In genomic region chr16:29368985-29369384, GRCh38 we compare ENCODE assay signal across 9 cellular contexts. TPM values are rescaled to one million over a fixed set of nuclear protein-coding genes. Genes with fewer than 3 reads are reported as not detected.
DNase-seq lines count a peak whose midpoint lies in the region; ATAC-seq, FAIRE-seq and TF ChIP-seq lines count a peak whose summit lies in the region.
"Not testable (repeated sequence)": the region's sequence is repeated elsewhere in the genome, so short reads cannot be mapped to it uniquely, and the experiment has no call there.
"Had no signal": no experiment of that assay in that cellular context is flagged by ENCODE, and none has a peak within 500 bp of the region (broad histone marks: within the 10 kb centered on the region; RNA-seq: fewer than 3 reads in every experiment).

No MANE protein-coding gene starts in this region.

- CTCF ChIA-PET in activated CD8-positive, alpha-beta T cell treated with anti-CD3 and anti-CD28 coated beads for 36 hours (lab: Charles Lee); HepG2 (lab: Yijun Ruan, JAX; ENCODE audit: low intra/inter-chr PET ratio, low total read pairs): not testable (repeated sequence)

- H3K4me3 Mint-ChIP-seq in activated CD8-positive, alpha-beta T cell treated with anti-CD3 and anti-CD28 coated beads for 36 hours; activated naive CD8-positive, alpha-beta T cell treated with anti-CD3 and anti-CD28 coated beads, Interleukin-2, amount 10 ng/mL, durations not matched to agents 7 days and 5 days; neural crest cell; stimulated activated naive CD8-positive, alpha-beta T cell treated with anti-CD3 and anti-CD28 coated beads, Interleukin-15, amount 100 ng/mL, for 72 hours: not testable (repeated sequence)

- not testable (repeated sequence) for H2AFZ ChIP-seq in DND-41 (ENCODE audit: low read depth, low read length); HepG2 (ENCODE audit: low read length)

- in situ Hi-C loops in HepG2 (cut with HindIII; ENCODE audit: extremely low pct_ligation_motif_present, low pct_unique_long_range_greater_than_20kb) = not testable (repeated sequence)

- H3K27ac ChIP-seq in DND-41 (ENCODE audit: low read length); foreskin keratinocyte; HepG2 (ENCODE audit: extremely low read length, insufficient read depth, low read length): not testable (repeated sequence)

- H3K4me3 ChIP-seq in DND-41 (ENCODE audit: low read depth in 1 of 2, low read length in 2 of 2); HepG2 (replicated peaks in 1 of 3; ENCODE audit: insufficient read depth in 1 of 3, low read depth in 2 of 3, low read length in 3 of 3): not testable (repeated sequence)

- not testable (repeated sequence) for TF ChIP-seq EP300 in HepG2 (IDR thresholded peaks at IDR 0.05; ENCODE audit: low read depth in 2 of 2, low read length in 2 of 2); HepG2 (CRISPR knock-in tag; IDR thresholded peaks at IDR 0.05; ENCODE audit: borderline replicate concordance)

- POLR2A ChIA-PET in activated CD8-positive, alpha-beta T cell treated with anti-CD3 and anti-CD28 coated beads for 36 hours (lab: Charles Lee); activated naive CD8-positive, alpha-beta T cell treated with anti-CD3 and anti-CD28 coated beads, Interleukin-2, amount 10 ng/mL, durations not matched to agents 7 days and 5 days (lab: Charles Lee); HepG2 (lab: Yijun Ruan, JAX): not testable (repeated sequence)

- not testable (repeated sequence) for H3K27me3 ChIP-seq in DND-41 (ENCODE audit: insufficient read depth, low read length, poor library complexity); foreskin keratinocyte; HepG2 (ENCODE audit: control insufficient read depth in 1 of 2, insufficient read depth in 2 of 2, low read length in 2 of 2)

- WGBS in HepG2 (ENCODE audit: low lambda C conversion rate) = no CpG with 5 or more reads among the region's 8 CpGs

- TF ChIP-seq CTCF in DND-41 (IDR thresholded peaks at IDR 0.05; ENCODE audit: borderline replicate concordance, extremely low read depth, low read length, poor library complexity, severe bottlenecking); activated CD8-positive, alpha-beta T cell treated with anti-CD3 and anti-CD28 coated beads for 36 hours (IDR thresholded peaks at IDR 0.05); foreskin keratinocyte (conservative IDR thresholded peaks at IDR 0.05); HepG2 (CRISPR knock-in tag; IDR thresholded peaks at IDR 0.05); neural crest cell (conservative IDR thresholded peaks at IDR 0.05): not testable (repeated sequence)

- not testable (repeated sequence) for H3K79me2 ChIP-seq in DND-41 (ENCODE audit: insufficient read depth, low read length); HepG2 (ENCODE audit: insufficient read depth, low read length)

- not testable (repeated sequence) for H3K4me1 ChIP-seq in DND-41 (ENCODE audit: insufficient read depth, low read length); foreskin keratinocyte; HepG2 (ENCODE audit: insufficient read depth, low read length)

- not testable (repeated sequence) for H3K27ac Mint-ChIP-seq in activated CD8-positive, alpha-beta T cell treated with anti-CD3 and anti-CD28 coated beads for 36 hours; activated naive CD8-positive, alpha-beta T cell treated with anti-CD3 and anti-CD28 coated beads, Interleukin-2, amount 10 ng/mL, durations not matched to agents 7 days and 5 days; neural crest cell (ENCODE audit: unreplicated experiment); stimulated activated naive CD8-positive, alpha-beta T cell treated with anti-CD3 and anti-CD28 coated beads, Interleukin-15, amount 100 ng/mL, for 72 hours

- DNase-seq in DND-41 (peak; percentile 11), neural crest cell (ENCODE audit: low read depth, low spot score) (peak; percentile 29)
- peak; percentile 23 for DNase-seq in activated CD8-positive, alpha-beta T cell treated with anti-CD3 and anti-CD28 coated beads for 36 hours
- not testable (repeated sequence) for DNase-seq in activated naive CD8-positive, alpha-beta T cell treated with anti-CD3 and anti-CD28 coated beads, Interleukin-2, amount 10 ng/mL, durations not matched to agents 7 days and 5 days; foreskin keratinocyte; HepG2 (ENCODE audit: low spot score); stimulated activated naive CD8-positive, alpha-beta T cell treated with anti-CD3 and anti-CD28 coated beads, Interleukin-15, amount 100 ng/mL, for 72 hours

- peak; percentile 69; the same call in 2 of the 3 replicates for ATAC-seq in DND-41 (ENCODE audit: insufficient read depth, low read depth)
- peak; percentile 49; the same call in 1 of the 3 replicates for ATAC-seq in SK-N-SH treated with all-trans-retinoic acid at 6 μM for 48 hours
- peak; percentile 83 for ATAC-seq in activated CD8-positive, alpha-beta T cell treated with anti-CD3 and anti-CD28 coated beads for 36 hours
- peak; percentile 54 for ATAC-seq in activated naive CD8-positive, alpha-beta T cell treated with anti-CD3 and anti-CD28 coated beads, Interleukin-2, amount 10 ng/mL, durations not matched to agents 7 days and 5 days (ENCODE audit: low read depth)
- peak; percentile 45 for ATAC-seq in foreskin keratinocyte
- ATAC-seq in HepG2 = peak; percentile 77
- ATAC-seq in stimulated activated naive CD8-positive, alpha-beta T cell treated with anti-CD3 and anti-CD28 coated beads, Interleukin-15, amount 100 ng/mL, for 72 hours = peak; percentile 78

- H3K9me3 Mint-ChIP-seq in activated CD8-positive, alpha-beta T cell treated with anti-CD3 and anti-CD28 coated beads for 36 hours; activated naive CD8-positive, alpha-beta T cell treated with anti-CD3 and anti-CD28 coated beads, Interleukin-2, amount 10 ng/mL, durations not matched to agents 7 days and 5 days; neural crest cell; stimulated activated naive CD8-positive, alpha-beta T cell treated with anti-CD3 and anti-CD28 coated beads, Interleukin-15, amount 100 ng/mL, for 72 hours: not testable (repeated sequence)

- not testable (repeated sequence) for H3K27me3 Mint-ChIP-seq in activated CD8-positive, alpha-beta T cell treated with anti-CD3 and anti-CD28 coated beads for 36 hours; activated naive CD8-positive, alpha-beta T cell treated with anti-CD3 and anti-CD28 coated beads, Interleukin-2, amount 10 ng/mL, durations not matched to agents 7 days and 5 days; neural crest cell (ENCODE audit: low read depth); stimulated activated naive CD8-positive, alpha-beta T cell treated with anti-CD3 and anti-CD28 coated beads, Interleukin-15, amount 100 ng/mL, for 72 hours

- H3K4me1 Mint-ChIP-seq in activated CD8-positive, alpha-beta T cell treated with anti-CD3 and anti-CD28 coated beads for 36 hours (ENCODE audit: low read depth); activated naive CD8-positive, alpha-beta T cell treated with anti-CD3 and anti-CD28 coated beads, Interleukin-2, amount 10 ng/mL, durations not matched to agents 7 days and 5 days; neural crest cell; stimulated activated naive CD8-positive, alpha-beta T cell treated with anti-CD3 and anti-CD28 coated beads, Interleukin-15, amount 100 ng/mL, for 72 hours: not testable (repeated sequence)

- not testable (repeated sequence) for TF ChIP-seq POLR2A in HepG2 (IDR thresholded peaks at IDR 0.05; ENCODE audit: insufficient read depth in 1 of 2, low read depth in 2 of 2, low read length in 2 of 2)

- H3K9ac ChIP-seq in DND-41 (ENCODE audit: low read depth, low read length); HepG2 (ENCODE audit: insufficient read depth, low read depth, low read length): not testable (repeated sequence)

- BruUV-seq in HepG2 (replicated peaks; lab: Mats Ljungman, UMichigan) = not testable (repeated sequence)

- H3K36me3 ChIP-seq in DND-41 (ENCODE audit: insufficient read depth, low read length); HepG2 (replicated peaks in 1 of 2; ENCODE audit: control insufficient read depth in 1 of 2, insufficient read depth in 2 of 2, low read length in 2 of 2): not testable (repeated sequence)

- TF ChIP-seq RAD21 in HepG2 (CRISPR knock-in tag; IDR thresholded peaks at IDR 0.05) = not testable (repeated sequence)

- not testable (repeated sequence) for FAIRE-seq in HepG2 (lab: Jason Lieb, UNC)

- not testable (repeated sequence) for H3K4me2 ChIP-seq in DND-41 (ENCODE audit: insufficient read depth, low read length); HepG2 (ENCODE audit: low read depth, low read length)

- H3K36me3 Mint-ChIP-seq in activated CD8-positive, alpha-beta T cell treated with anti-CD3 and anti-CD28 coated beads for 36 hours (ENCODE audit: low read depth); activated naive CD8-positive, alpha-beta T cell treated with anti-CD3 and anti-CD28 coated beads, Interleukin-2, amount 10 ng/mL, durations not matched to agents 7 days and 5 days; neural crest cell (ENCODE audit: low read depth): not testable (repeated sequence)

- not testable (repeated sequence) for H4K20me1 ChIP-seq in DND-41 (ENCODE audit: insufficient read depth, low read length); HepG2 (ENCODE audit: insufficient read depth, low read length)

- H3K9me3 ChIP-seq in DND-41 (ENCODE audit: insufficient read depth, low read length, severe bottlenecking); HepG2 (ENCODE audit: low read length): not testable (repeated sequence)

- intact Hi-C loops in activated CD8-positive, alpha-beta T cell treated with anti-CD3 and anti-CD28 coated beads for 36 hours (cut with micrococcal nuclease); HepG2 (cut with micrococcal nuclease; ENCODE audit: unreplicated experiment): not testable (repeated sequence)

RNA-seq across cellular contexts. Expression of gene NPIPB11, which starts 37.5 kb away (rescaled TPM):
- 1 to 10 TPM; 1.5 to 1.9 TPM for total RNA-seq in activated CD8-positive, alpha-beta T cell treated with anti-CD3 and anti-CD28 coated beads for 36 hours
- 1 to 10 TPM; 1.9 to 2.4 TPM for total RNA-seq in activated naive CD8-positive, alpha-beta T cell treated with anti-CD3 and anti-CD28 coated beads, Interleukin-2, amount 10 ng/mL, durations not matched to agents 7 days and 5 days
- 0.07 and 0.28 TPM in 2 replicates for total RNA-seq in foreskin keratinocyte
- polyA plus RNA-seq in foreskin keratinocyte = 0.17 and 0.42 TPM in 2 replicates
- 0.09 and 0.45 TPM in 2 replicates for total RNA-seq in HepG2 (2016; rRNA removed; fragmentation: Illumina TruSeq; extraction: Trizol)
- not detected in 2 replicates for total RNA-seq in HepG2 (2016; cell fraction: cytosol; rRNA removed; fragmentation: Illumina TruSeq; extraction: Trizol; ENCODE audit: low read depth)
- 0.10 and 0.11 TPM in 2 replicates for total RNA-seq in HepG2 (2016; cell fraction: insoluble cytoplasmic fraction; rRNA removed; fragmentation: Illumina TruSeq; extraction: Trizol)
- total RNA-seq in HepG2 (2016; cell fraction: membrane; rRNA removed; fragmentation: Illumina TruSeq; extraction: Trizol) = not detected in 2 replicates
- 0.25 and 1.3 TPM in 2 replicates for total RNA-seq in HepG2 (2016; cell fraction: nucleus; rRNA removed; fragmentation: Illumina TruSeq; extraction: Trizol)
- 0.94 and 1.0 TPM in 2 replicates for polyA plus RNA-seq in HepG2 (2011; rRNA removed)
- polyA plus RNA-seq in HepG2 (2011; cell fraction: cytosol; rRNA removed) = 0.23 and 0.24 TPM in 2 replicates
- 5.3 and 5.9 TPM in 2 replicates for polyA plus RNA-seq in HepG2 (2011; cell fraction: nucleus; rRNA removed)
- polyA plus RNA-seq in HepG2 (2012) = 1.1 and 1.2 TPM in 2 replicates
- polyA plus RNA-seq in HepG2 (2016; cell fraction: cytosol; fragmentation: Illumina TruSeq; extraction: Trizol; ENCODE audit: low read depth) = 0.14 and 0.20 TPM in 2 replicates
- 0.20 and 0.25 TPM in 2 replicates for polyA plus RNA-seq in HepG2 (2016; cell fraction: insoluble cytoplasmic fraction; fragmentation: Illumina TruSeq; extraction: Trizol; ENCODE audit: low read depth)
- 0.24 and 0.55 TPM in 2 replicates for polyA plus RNA-seq in HepG2 (2016; cell fraction: membrane; fragmentation: Illumina TruSeq; extraction: Trizol; ENCODE audit: low read depth)
- 3.6 and 5.2 TPM in 2 replicates for polyA plus RNA-seq in HepG2 (2016; cell fraction: nucleus; fragmentation: Illumina TruSeq; extraction: Trizol; ENCODE audit: insufficient read depth, low read depth)
- 0.42 and 2.2 TPM in 2 replicates for polyA minus RNA-seq in HepG2 (2011; rRNA and poly(A)+ RNA removed; ENCODE audit: low replicate concordance)
- 0.40 and 0.44 TPM in 2 replicates for polyA minus RNA-seq in HepG2 (2011; cell fraction: cytosol; rRNA and poly(A)+ RNA removed)
- 1.2 and 1.5 TPM in 2 replicates for polyA minus RNA-seq in HepG2 (2011; cell fraction: nucleus; rRNA and poly(A)+ RNA removed)
- 1.2 and 2.3 TPM in 2 replicates for total RNA-seq in neural crest cell
- total RNA-seq: G401 had no signal
